In genomic region chr7:22584179-22584578, GRCh38 we compare ENCODE assay signal across 11 cellular contexts.
A peak's percentile ranks its signal among the peaks of the same experiment; 100 is the strongest.
DNase-seq lines count a peak whose midpoint lies in the region; ATAC-seq and TF ChIP-seq lines count a peak whose summit lies in the region.
"Had no signal": no experiment of that assay in that cellular context is flagged by ENCODE, and none has a peak within 500 bp of the region (broad histone marks: within the 10 kb centered on the region; RNA-seq: fewer than 3 reads in every experiment).

No MANE protein-coding gene starts in this region.

- H3K9me2 ChIP-seq in PC-9 (ENCODE audit: insufficient read depth), result no peaks in the 10 kb centered on the region

- H3K4me1 Mint-ChIP-seq in activated naive CD8-positive, alpha-beta T cell treated with anti-CD3 and anti-CD28 coated beads, Interleukin-2, amount 10 ng/mL, durations not matched to agents 7 days and 5 days, result peaks cover 47% of the 10 kb centered on the region
- peaks cover 27% of the 10 kb centered on the region for H3K4me1 Mint-ChIP-seq in activated naive CD8-positive, alpha-beta T cell treated with anti-CD3 and anti-CD28 coated beads for 36 hours
- peaks cover 46% of the 10 kb centered on the region for H3K4me1 Mint-ChIP-seq in stimulated activated memory B cell treated with anti-CD40 and anti-IgM and Interleukin-4, amounts not matched to agents 10 μg/mL and 1 μg/mL and 100 μg/mL, for 72 hours

- no peaks in the 10 kb centered on the region for H3K79me2 ChIP-seq in PC-9 (ENCODE audit: low read depth)

- H3K27me3 Mint-ChIP-seq in activated naive CD8-positive, alpha-beta T cell treated with anti-CD3 and anti-CD28 coated beads, Interleukin-2, amount 10 ng/mL, durations not matched to agents 7 days and 5 days, result peaks cover 41% of the 10 kb centered on the region
- H3K27me3 Mint-ChIP-seq in activated naive CD8-positive, alpha-beta T cell treated with anti-CD3 and anti-CD28 coated beads for 36 hours, result peaks cover 36% of the 10 kb centered on the region
- no peaks in the 10 kb centered on the region for H3K27me3 Mint-ChIP-seq in stimulated activated memory B cell treated with anti-CD40 and anti-IgM and Interleukin-4, amounts not matched to agents 10 μg/mL and 1 μg/mL and 100 μg/mL, for 72 hours

- no peaks in the 10 kb centered on the region for H4K20me1 ChIP-seq in PC-9 (ENCODE audit: insufficient read depth)

- no peak for DNase-seq in activated naive CD8-positive, alpha-beta T cell treated with anti-CD3 and anti-CD28 coated beads, Interleukin-2, amount 10 ng/mL, durations not matched to agents 7 days and 5 days
- no peak for DNase-seq in activated naive CD8-positive, alpha-beta T cell treated with anti-CD3 and anti-CD28 coated beads for 36 hours
- DNase-seq in PC-9 (no peak), DMS114 treated with DMSO at 0.1 percent for 48 hours (lab: John Stamatoyannopoulos, UW; ENCODE audit: unreplicated experiment) (no peak), AML-193 (lab: John Stamatoyannopoulos, UW) (no peak), NCI-H524 (lab: John Stamatoyannopoulos, UW) (no peak)
- DNase-seq: EL, NCI-H1092 treated with DMSO at 0.1 percent for 48 hours, T1000 had no signal

- CTCF ChIA-PET in PC-9 (lab: Charles Lee), result interaction anchor here (0.7 to 1.4 kb wide), 3 partner anchors 22 to 144 kb away, joined by 4 to 18 read pairs (median 5); no protein-coding TSS in a partner anchor

- peak; percentile 45 for ATAC-seq in activated naive CD8-positive, alpha-beta T cell treated with anti-CD3 and anti-CD28 coated beads, Interleukin-2, amount 10 ng/mL, durations not matched to agents 7 days and 5 days (ENCODE audit: low read depth)
- peak; percentile 86 for ATAC-seq in HG02884 (IDR thresholded peaks at IDR 0.05; ENCODE audit: unreplicated experiment)
- peak; percentile 84 for ATAC-seq in stimulated activated memory B cell treated with anti-CD40 and anti-IgM and Interleukin-4, amounts not matched to agents 10 μg/mL and 1 μg/mL and 100 μg/mL, for 72 hours

- no TSS peak for BruUV-seq in PC-9 (replicated peaks; lab: Mats Ljungman, UMichigan)

- H3K27ac Mint-ChIP-seq in activated naive CD8-positive, alpha-beta T cell treated with anti-CD3 and anti-CD28 coated beads, Interleukin-2, amount 10 ng/mL, durations not matched to agents 7 days and 5 days, result no peak overlapping the region
- H3K27ac Mint-ChIP-seq in activated naive CD8-positive, alpha-beta T cell treated with anti-CD3 and anti-CD28 coated beads for 36 hours, result no peak overlapping the region
- H3K27ac Mint-ChIP-seq in stimulated activated memory B cell treated with anti-CD40 and anti-IgM and Interleukin-4, amounts not matched to agents 10 μg/mL and 1 μg/mL and 100 μg/mL, for 72 hours, result no peak overlapping the region

- peaks cover 5% of the 10 kb centered on the region for H3K9me3 Mint-ChIP-seq in activated naive CD8-positive, alpha-beta T cell treated with anti-CD3 and anti-CD28 coated beads, Interleukin-2, amount 10 ng/mL, durations not matched to agents 7 days and 5 days
- no peaks in the 10 kb centered on the region for H3K9me3 Mint-ChIP-seq in activated naive CD8-positive, alpha-beta T cell treated with anti-CD3 and anti-CD28 coated beads for 36 hours
- H3K9me3 Mint-ChIP-seq in stimulated activated memory B cell treated with anti-CD40 and anti-IgM and Interleukin-4, amounts not matched to agents 10 μg/mL and 1 μg/mL and 100 μg/mL, for 72 hours, result peaks cover 2% of the 10 kb centered on the region

- intact Hi-C loops in PC-9 (cut with micrococcal nuclease; ENCODE audit: unreplicated experiment), result no loop called here

- H3K4me3 ChIP-seq in PC-9, result no peak overlapping the region

- H3K9me3 ChIP-seq in PC-9 (ENCODE audit: insufficient read depth, low read depth), result 0 out of 2 replicates have a peak, but pooled peaks cover 16% of the 10 kb centered on the region

- H3F3A ChIP-seq in PC-9 (ENCODE audit: insufficient read depth, low read depth), result peaks cover 24% of the 10 kb centered on the region

- H3K27me3 ChIP-seq in PC-9 (ENCODE audit: insufficient read depth, low read depth), result no peaks in the 10 kb centered on the region

- POLR2A ChIA-PET in activated naive CD8-positive, alpha-beta T cell treated with anti-CD3 and anti-CD28 coated beads, Interleukin-2, amount 10 ng/mL, durations not matched to agents 7 days and 5 days (lab: Charles Lee), result no interaction called here
- POLR2A ChIA-PET in PC-9 (lab: Charles Lee; ENCODE audit: unreplicated experiment), result interaction anchor here (0.5 to 1.8 kb wide), 2 partner anchors 112 to 142 kb away, joined by 4 to 6 read pairs; partner anchors contain the start of gene IL6

- H3K4me2 ChIP-seq in PC-9, result peak overlapping the region; percentile 44; the same call in 1 of the 2 replicates

- H3K4me1 ChIP-seq in PC-9 (replicated peaks; ENCODE audit: insufficient read depth), result peaks cover 55% of the 10 kb centered on the region

- peaks cover 10% of the 10 kb centered on the region for H3K36me3 Mint-ChIP-seq in activated naive CD8-positive, alpha-beta T cell treated with anti-CD3 and anti-CD28 coated beads, Interleukin-2, amount 10 ng/mL, durations not matched to agents 7 days and 5 days
- H3K36me3 Mint-ChIP-seq in activated naive CD8-positive, alpha-beta T cell treated with anti-CD3 and anti-CD28 coated beads for 36 hours, result peaks cover 2% of the 10 kb centered on the region
- peaks cover 6% of the 10 kb centered on the region for H3K36me3 Mint-ChIP-seq in stimulated activated memory B cell treated with anti-CD40 and anti-IgM and Interleukin-4, amounts not matched to agents 10 μg/mL and 1 μg/mL and 100 μg/mL, for 72 hours

- H3K4me3 Mint-ChIP-seq in activated naive CD8-positive, alpha-beta T cell treated with anti-CD3 and anti-CD28 coated beads, Interleukin-2, amount 10 ng/mL, durations not matched to agents 7 days and 5 days, result no peak overlapping the region
- H3K4me3 Mint-ChIP-seq in activated naive CD8-positive, alpha-beta T cell treated with anti-CD3 and anti-CD28 coated beads for 36 hours, result no peak overlapping the region
- H3K4me3 Mint-ChIP-seq in stimulated activated memory B cell treated with anti-CD40 and anti-IgM and Interleukin-4, amounts not matched to agents 10 μg/mL and 1 μg/mL and 100 μg/mL, for 72 hours, result no peak overlapping the region

- TF ChIP-seq CTCF in PC-9 (conservative IDR thresholded peaks at IDR 0.05), result no peak

- H3K36me3 ChIP-seq in PC-9 (ENCODE audit: low read depth), result no peaks in the 10 kb centered on the region

- H3K27ac ChIP-seq in PC-9, result peak overlapping the region; percentile 84

- H2AFZ ChIP-seq in PC-9, result no peak overlapping the region
